Comparison of ENCODE assay signal across 12 cellular contexts in genomic region chr1:166080965-166081870, GRCh38.
A peak's percentile ranks its signal among the peaks of the same experiment; 100 is the strongest.
DNase-seq lines count a peak whose midpoint lies in the region; ATAC-seq and TF ChIP-seq lines count a peak whose summit lies in the region.
"Had no signal": no experiment of that assay in that cellular context is flagged by ENCODE, and none has a peak within 500 bp of the region (broad histone marks: within the 10 kb centered on the region; RNA-seq: fewer than 3 reads in every experiment).

No MANE protein-coding gene starts in this region.

- intact Hi-C loops in activated CD4-positive, alpha-beta T cell treated with anti-CD3 and anti-CD28 coated beads, Interleukin-2, amount 10 ng/mL, durations not matched to agents 24 days and 14 days (cut with micrococcal nuclease): loop anchor here (2.0 kb wide), 1 partner anchor 90 kb away; no protein-coding TSS in a partner anchor

- H3K4me1 ChIP-seq in H9 (ENCODE audit: insufficient read depth, low read length): no peaks in the 10 kb centered on the region
- H3K4me1 ChIP-seq in rectal smooth muscle tissue (ENCODE audit: control insufficient read depth, insufficient read depth, low read length): no peaks in the 10 kb centered on the region
- H3K4me1 ChIP-seq: neural progenitor cell had no signal

- no CpG with 5 or more reads among the region's 14 CpGs for WGBS in H9 (ENCODE audit: extremely low coverage, insufficient read length, low lambda C conversion rate)

- H3K79me1 ChIP-seq in H9 (ENCODE audit: insufficient read depth, low read depth, low read length, poor library complexity, severe bottlenecking): no peaks in the 10 kb centered on the region

- TF ChIP-seq CTCF in H9 (conservative IDR thresholded peaks at IDR 0.05): no peak

- ATAC-seq in activated T-helper 17 cell treated with anti-CD3 and anti-CD28 coated beads, Interleukin-2, amount 50 U/mL, for 72 hours (replicated peaks): peak; percentile 8
- ATAC-seq in GM18520 (IDR thresholded peaks at IDR 0.05; ENCODE audit: unreplicated experiment): no peak
- no peak for ATAC-seq in HG02678 (IDR thresholded peaks at IDR 0.05; ENCODE audit: unreplicated experiment)

- no peak overlapping the region for H4K91ac ChIP-seq in H9 (ENCODE audit: insufficient read length, low read depth, low read length)

- H3K36me3 ChIP-seq in rectal smooth muscle tissue (ENCODE audit: control insufficient read depth, insufficient read depth, low read length): no peaks in the 10 kb centered on the region
- H3K36me3 ChIP-seq: neural progenitor cell, transverse colon had no signal

- H3T11ph ChIP-seq in H9 (ENCODE audit: low read length): no peak overlapping the region

- peaks cover 6% of the 10 kb centered on the region for H3K9me3 Mint-ChIP-seq in activated CD4-positive, alpha-beta T cell treated with anti-CD3 and anti-CD28 coated beads, Interleukin-2, amount 10 ng/mL, durations not matched to agents 24 days and 14 days
- H3K9me3 Mint-ChIP-seq in H9: no peaks in the 10 kb centered on the region; a peak in 1 of 5 replicates
- no peaks in the 10 kb centered on the region for H3K9me3 Mint-ChIP-seq in activated T-helper 17 cell treated with anti-CD3 and anti-CD28 coated beads, Interleukin-2, amount 50 U/mL, for 72 hours
- H3K9me3 Mint-ChIP-seq: neural progenitor cell had no signal

- H3K56ac ChIP-seq in H9 (ENCODE audit: insufficient read length, low read depth, low read length): no peak overlapping the region

- no peak overlapping the region for H3K27ac ChIP-seq in H9 (ENCODE audit: insufficient read length, low read depth, low read length)
- H3K27ac ChIP-seq in rectal smooth muscle tissue (ENCODE audit: low read depth, low read length): peak overlapping the region; percentile 8
- H3K27ac ChIP-seq: neural progenitor cell had no signal

- H3K23me2 ChIP-seq in H9 (ENCODE audit: insufficient read length, low read depth, low read length, poor library complexity, severe bottlenecking): no peaks in the 10 kb centered on the region

- H3K4me2 ChIP-seq in H9 (ENCODE audit: insufficient read depth, insufficient read length, low read length): no peak overlapping the region
- H3K4me2 ChIP-seq: neural progenitor cell had no signal

- no peak overlapping the region for H2BK20ac ChIP-seq in H9 (ENCODE audit: low read depth, low read length, poor library complexity, severe bottlenecking)

- no peaks in the 10 kb centered on the region for H4K20me1 ChIP-seq in H9 (ENCODE audit: control insufficient read depth, insufficient read depth, insufficient read length)

- H3K27me3 ChIP-seq in H9 (ENCODE audit: insufficient read depth, low read length) (no peaks in the 10 kb centered on the region), rectal smooth muscle tissue (ENCODE audit: control insufficient read depth, insufficient read depth, low read length) (no peaks in the 10 kb centered on the region)
- H3K27me3 ChIP-seq: neural progenitor cell, transverse colon had no signal

- no peak overlapping the region for H4K8ac ChIP-seq in H9 (replicated peaks; ENCODE audit: insufficient read length, low read depth, low read length)

- no peaks in the 10 kb centered on the region for H3K36me3 Mint-ChIP-seq in activated CD4-positive, alpha-beta T cell treated with anti-CD3 and anti-CD28 coated beads, Interleukin-2, amount 10 ng/mL, durations not matched to agents 24 days and 14 days (ENCODE audit: low read depth)
- no peaks in the 10 kb centered on the region for H3K36me3 Mint-ChIP-seq in H9 (ENCODE audit: insufficient read depth in 1 of 3, low read depth in 3 of 3)
- no peaks in the 10 kb centered on the region for H3K36me3 Mint-ChIP-seq in activated T-helper 17 cell treated with anti-CD3 and anti-CD28 coated beads, Interleukin-2, amount 50 U/mL, for 72 hours (ENCODE audit: low read depth)
- H3K36me3 Mint-ChIP-seq: neural progenitor cell had no signal

- H3K79me2 ChIP-seq in H9 (ENCODE audit: insufficient read depth, low read length): no peaks in the 10 kb centered on the region

- H2AFZ ChIP-seq in H9 (ENCODE audit: low read length): no peak overlapping the region
- H2AFZ ChIP-seq: neural progenitor cell had no signal

- peak overlapping the region; percentile 17 for H3K27ac Mint-ChIP-seq in activated CD4-positive, alpha-beta T cell treated with anti-CD3 and anti-CD28 coated beads, Interleukin-2, amount 10 ng/mL, durations not matched to agents 24 days and 14 days
- H3K27ac Mint-ChIP-seq in H9: no peak overlapping the region
- peak overlapping the region; percentile 18 for H3K27ac Mint-ChIP-seq in activated T-helper 17 cell treated with anti-CD3 and anti-CD28 coated beads, Interleukin-2, amount 50 U/mL, for 72 hours
- H3K27ac Mint-ChIP-seq: neural progenitor cell had no signal

- H4K5ac ChIP-seq in H9 (ENCODE audit: insufficient read length, low read depth, low read length): no peak overlapping the region

- H2BK12ac ChIP-seq in H9 (ENCODE audit: insufficient read length, low read depth, low read length): no peak overlapping the region

- H3K4ac ChIP-seq in H9 (ENCODE audit: low read depth, low read length): no peak overlapping the region

- peak; percentile 72 for DNase-seq in activated CD4-positive, alpha-beta T cell treated with anti-CD3 and anti-CD28 coated beads, Interleukin-2, amount 10 ng/mL, durations not matched to agents 24 days and 14 days
- no peak for DNase-seq in activated CD4-positive, alpha-beta T cell treated with anti-CD3 and anti-CD28 coated beads for 4 hours
- DNase-seq in H9 (peak; percentile 10), NCI-H82 (lab: John Stamatoyannopoulos, UW) (no peak)
- DNase-seq: Calu3, NCI-H2081 treated with DMSO at 0.1 percent for 48 hours, transverse colon had no signal

- H3K9ac ChIP-seq in H9 (ENCODE audit: extremely low read depth, insufficient read length, low read length) (no peak overlapping the region), rectal smooth muscle tissue (ENCODE audit: low read length) (no peak overlapping the region)
- H3K9ac ChIP-seq: neural progenitor cell had no signal

- no peak overlapping the region for H3K4me3 ChIP-seq in rectal smooth muscle tissue (ENCODE audit: low read length)
- H3K4me3 ChIP-seq: neural progenitor cell, transverse colon had no signal

- H3K4me1 Mint-ChIP-seq in activated CD4-positive, alpha-beta T cell treated with anti-CD3 and anti-CD28 coated beads, Interleukin-2, amount 10 ng/mL, durations not matched to agents 24 days and 14 days: peaks cover 30% of the 10 kb centered on the region
- H3K4me1 Mint-ChIP-seq in H9: peaks cover 2 to 4% of the 10 kb centered on the region in 2 experiments; a peak in 3 of 4 replicates
- peaks cover 13% of the 10 kb centered on the region for H3K4me1 Mint-ChIP-seq in activated T-helper 17 cell treated with anti-CD3 and anti-CD28 coated beads, Interleukin-2, amount 50 U/mL, for 72 hours
- H3K4me1 Mint-ChIP-seq: neural progenitor cell had no signal

- peak overlapping the region; percentile 31 for H3K4me3 Mint-ChIP-seq in activated CD4-positive, alpha-beta T cell treated with anti-CD3 and anti-CD28 coated beads, Interleukin-2, amount 10 ng/mL, durations not matched to agents 24 days and 14 days
- no peak overlapping the region for H3K4me3 Mint-ChIP-seq in H9
- H3K4me3 Mint-ChIP-seq in activated T-helper 17 cell treated with anti-CD3 and anti-CD28 coated beads, Interleukin-2, amount 50 U/mL, for 72 hours: peak overlapping the region; percentile 51
- H3K4me3 Mint-ChIP-seq: neural progenitor cell had no signal

- no peak overlapping the region for H3K23ac ChIP-seq in H9 (ENCODE audit: insufficient read length, low read depth, low read length)

- no peaks in the 10 kb centered on the region for H3K9me3 ChIP-seq in H9 (ENCODE audit: control insufficient read depth, low read depth, low read length)
- H3K9me3 ChIP-seq: transverse colon had no signal

- no peak overlapping the region for H2BK15ac ChIP-seq in H9 (ENCODE audit: low read depth, low read length)

- no peak overlapping the region for H2BK120ac ChIP-seq in H9 (ENCODE audit: low read depth, low read length, poor library complexity, severe bottlenecking)

- no peak overlapping the region for H2AK5ac ChIP-seq in H9 (ENCODE audit: insufficient read length, low read length)

- H3K18ac ChIP-seq in H9 (ENCODE audit: insufficient read length, low read depth, low read length): no peak overlapping the region

- no peaks in the 10 kb centered on the region for H3K27me3 Mint-ChIP-seq in activated CD4-positive, alpha-beta T cell treated with anti-CD3 and anti-CD28 coated beads, Interleukin-2, amount 10 ng/mL, durations not matched to agents 24 days and 14 days
- H3K27me3 Mint-ChIP-seq in H9 (ENCODE audit: low read depth): no peaks in the 10 kb centered on the region; the same call in 1 of the 2 replicates
- peaks cover 4% of the 10 kb centered on the region for H3K27me3 Mint-ChIP-seq in activated T-helper 17 cell treated with anti-CD3 and anti-CD28 coated beads, Interleukin-2, amount 50 U/mL, for 72 hours

- no peak overlapping the region for H3K14ac ChIP-seq in H9 (ENCODE audit: insufficient read depth, low read length)

- H2BK5ac ChIP-seq in H9 (ENCODE audit: insufficient read length, low read length): no peak overlapping the region

Comparison
In these comparisons a context has a peak if more than half of its experiments do, and no peak if none do; other contexts are left out.
1. DNase-seq: peak in activated CD4-positive, alpha-beta T cell treated with anti-CD3 and anti-CD28 coated beads, Interleukin-2, amount 10 ng/mL, durations not matched to agents 24 days and 14 days (single experiment) and H9 (single experiment); none in activated CD4-positive, alpha-beta T cell treated with anti-CD3 and anti-CD28 coated beads for 4 hours (0 of 2) and NCI-H82 (single experiment).
2. H3K27ac Mint-ChIP-seq: peak in activated CD4-positive, alpha-beta T cell treated with anti-CD3 and anti-CD28 coated beads, Interleukin-2, amount 10 ng/mL, durations not matched to agents 24 days and 14 days (single experiment) and activated T-helper 17 cell treated with anti-CD3 and anti-CD28 coated beads, Interleukin-2, amount 50 U/mL, for 72 hours (single experiment); none in H9 (0 of 3).
3. H3K4me3 Mint-ChIP-seq: peak in activated CD4-positive, alpha-beta T cell treated with anti-CD3 and anti-CD28 coated beads, Interleukin-2, amount 10 ng/mL, durations not matched to agents 24 days and 14 days (single experiment) and activated T-helper 17 cell treated with anti-CD3 and anti-CD28 coated beads, Interleukin-2, amount 50 U/mL, for 72 hours (single experiment); none in H9 (0 of 2).